Comparison of ENCODE assay signal across 34 cellular contexts in genomic region chr12:19804737-19805136, GRCh38.
"Had no signal": no experiment of that assay in that cellular context is flagged by ENCODE, and none has a peak within 500 bp of the region (broad histone marks: within the 10 kb centered on the region; RNA-seq: fewer than 3 reads in every experiment).

No MANE protein-coding gene starts in this region.

- H3K27me3 ChIP-seq: ascending aorta, cardiac muscle cell had no signal

- H3K4me3 ChIP-seq: ascending aorta, cardiac muscle cell had no signal

- H3K27ac ChIP-seq: cardiac muscle cell, VCaP had no signal

- FAIRE-seq: bronchial epithelial cell, TTC549 had no signal

- DNase-seq: activated B cell treated with CpG ODN at 0.5 μM for 24 hours; activated CD4-positive, alpha-beta memory T cell treated with anti-CD3 and anti-CD28 coated beads for 36 hours; activated CD4-positive, alpha-beta T cell treated with anti-CD3 and anti-CD28 coated beads for 4 hours; activated CD4-positive, alpha-beta T cell treated with anti-CD3 and anti-CD28 coated beads, Interleukin-2, amount 10 ng/mL, durations not matched to agents 24 days and 14 days; activated CD4-positive, alpha-beta T cell treated with anti-CD3 and anti-CD28 coated beads, Interleukin-2, amount 50 U/mL, for 1 hour; activated CD4-positive, alpha-beta T cell treated with anti-CD3 and anti-CD28 coated beads, Interleukin-2, amount 50 U/mL, for 4 hours; activated CD4-positive, CD25-positive, alpha-beta regulatory T cell treated with anti-CD3 and anti-CD28 coated beads, Interleukin-2, amount 50 U/mL, for 72 hours; activated CD8-positive, alpha-beta memory T cell treated with anti-CD3 and anti-CD28 coated beads, Interleukin-2, amount 50 U/mL, for 4 hours; activated CD8-positive, alpha-beta T cell treated with anti-CD3 and anti-CD28 coated beads for 36 hours; activated effector memory CD4-positive, alpha-beta T cell treated with anti-CD3 and anti-CD28 coated beads, Interleukin-2, amount 50 U/mL, for 16 hours; activated gamma-delta T cell treated with Interleukin-2 at 50 U/mL for 16 hours; activated naive CD4-positive, alpha-beta T cell; activated naive CD4-positive, alpha-beta T cell treated with anti-CD3 and anti-CD28 coated beads for 36 hours; activated naive CD4-positive, alpha-beta T cell treated with anti-CD3 and anti-CD28 coated beads, Interleukin-2, amount 50 U/mL, for 16 hours; activated naive CD8-positive, alpha-beta T cell treated with anti-CD3 and anti-CD28 coated beads for 36 hours; activated T-cell treated with anti-CD3 and anti-CD28 coated beads for 4 hours; activated T-cell treated with anti-CD3 and anti-CD28 coated beads, Interleukin-2, amount 50 U/mL, for 1 hour; activated T-cell treated with anti-CD3 and anti-CD28 coated beads, Interleukin-2, amount 50 U/mL, for 4 hours; activated T-cell treated with anti-CD3 and anti-CD28 coated beads, Interleukin-2, amount 50 U/mL, for 72 hours; amygdala; anterior cingulate cortex; caudate nucleus; cerebellar nuclear complex; SW 1271; T-helper 1 cell; T-helper 2 cell; T-helper 9 cell had no signal

- H3K36me3 ChIP-seq: ascending aorta, cardiac muscle cell had no signal

- H3K9me3 ChIP-seq: ascending aorta had no signal

- ATAC-seq: activated CD8-positive, alpha-beta T cell treated with anti-CD3 and anti-CD28 coated beads for 36 hours; activated naive CD4-positive, alpha-beta T cell treated with anti-CD3 and anti-CD28 coated beads, Interleukin-2, amount 50 U/mL, for 72 hours; activated T-cell treated with anti-CD3 and anti-CD28 coated beads, Interleukin-2, amount 50 U/mL, for 4 hours; activated T-cell treated with anti-CD3 and anti-CD28 coated beads, Interleukin-2, amount 50 U/mL, for 72 hours; activated T-helper 17 cell treated with anti-CD3 and anti-CD28 coated beads, Interleukin-2, amount 50 U/mL, for 72 hours had no signal
